Comparison of ENCODE assay signal across 16 cellular contexts in genomic region chr21:27648560-27648959, GRCh38.
A peak's percentile ranks its signal among the peaks of the same experiment; 100 is the strongest.
DNase-seq lines count a peak whose midpoint lies in the region; ATAC-seq and TF ChIP-seq lines count a peak whose summit lies in the region.
"Had no signal": no experiment of that assay in that cellular context is flagged by ENCODE, and none has a peak within 500 bp of the region (broad histone marks: within the 10 kb centered on the region; RNA-seq: fewer than 3 reads in every experiment).

No MANE protein-coding gene starts in this region.

- H3K4me1 Mint-ChIP-seq in T-helper 2 cell treated with Interferon-gamma antibody and Interleukin-4, amounts not matched to agents 5 μg/mL and 100 μg/mL, for 36 hours (ENCODE audit: low read depth) = no peaks in the 10 kb centered on the region
- H3K4me1 Mint-ChIP-seq: CD4-positive, alpha-beta memory T cell; IgD-negative memory B cell had no signal

- no peaks in the 10 kb centered on the region for H3K36me3 Mint-ChIP-seq in T-helper 2 cell treated with Interferon-gamma antibody and Interleukin-4, amounts not matched to agents 5 μg/mL and 100 μg/mL, for 36 hours (ENCODE audit: low read depth)
- H3K36me3 Mint-ChIP-seq: CD4-positive, alpha-beta memory T cell had no signal

- no peaks in the 10 kb centered on the region for H3K27me3 Mint-ChIP-seq in T-helper 2 cell treated with Interferon-gamma antibody and Interleukin-4, amounts not matched to agents 5 μg/mL and 100 μg/mL, for 36 hours (ENCODE audit: low read depth)
- H3K27me3 Mint-ChIP-seq: CD4-positive, alpha-beta memory T cell; IgD-negative memory B cell had no signal

- H3K36me3 ChIP-seq in RWPE2 (ENCODE audit: low read depth) (no peaks in the 10 kb centered on the region), psoas muscle (ENCODE audit: insufficient read depth in 1 of 2, low read depth in 1 of 2) (no peaks in the 10 kb centered on the region)
- H3K36me3 ChIP-seq: esophagus squamous epithelium, left ventricle myocardium inferior had no signal

- WGBS in psoas muscle, 3 donors = 58 to 77% (median 71%) methylated on average over 1 of the region's 1 CpG

- intact Hi-C loops in psoas muscle (cut with DNase I) = no loop called here

- H3K9me3 Mint-ChIP-seq in T-helper 2 cell treated with Interferon-gamma antibody and Interleukin-4, amounts not matched to agents 5 μg/mL and 100 μg/mL, for 36 hours = peaks cover 4% of the 10 kb centered on the region

- H3K9me3 ChIP-seq in RWPE2 (ENCODE audit: severe bottlenecking) (no peaks in the 10 kb centered on the region), psoas muscle (no peaks in the 10 kb centered on the region)
- H3K9me3 ChIP-seq: esophagus squamous epithelium, left ventricle myocardium inferior had no signal

- H3K27ac Mint-ChIP-seq in T-helper 2 cell treated with Interferon-gamma antibody and Interleukin-4, amounts not matched to agents 5 μg/mL and 100 μg/mL, for 36 hours = no peak overlapping the region
- H3K27ac Mint-ChIP-seq: activated T-cell treated with anti-CD3 and anti-CD28 coated beads, Interleukin-2, amount 50 U/mL, for 72 hours; CD4-positive, alpha-beta memory T cell; IgD-negative memory B cell had no signal

- H3K4me3 Mint-ChIP-seq in T-helper 2 cell treated with Interferon-gamma antibody and Interleukin-4, amounts not matched to agents 5 μg/mL and 100 μg/mL, for 36 hours = no peak overlapping the region
- H3K4me3 Mint-ChIP-seq: activated T-cell treated with anti-CD3 and anti-CD28 coated beads, Interleukin-2, amount 50 U/mL, for 72 hours; CD4-positive, alpha-beta memory T cell; IgD-negative memory B cell had no signal

- H3K27me3 ChIP-seq in RWPE2 (ENCODE audit: insufficient read depth, poor library complexity, severe bottlenecking) (no peaks in the 10 kb centered on the region), psoas muscle (ENCODE audit: insufficient read depth in 3 of 3, low read length in 2 of 3) (no peaks in the 10 kb centered on the region)
- H3K27me3 ChIP-seq: esophagus squamous epithelium had no signal

- ATAC-seq in RWPE2 (ENCODE audit: low read depth) (peak; percentile 69), psoas muscle (peak; percentile 60 to 80 (median 76)), GM21723 (IDR thresholded peaks at IDR 0.05; ENCODE audit: unreplicated experiment) (no peak)
- ATAC-seq: activated T-cell treated with anti-CD3 and anti-CD28 coated beads, Interleukin-2, amount 50 U/mL, for 72 hours had no signal

- peaks cover 34% of the 10 kb centered on the region for H3K4me1 ChIP-seq in RWPE2 (ENCODE audit: insufficient read depth, poor library complexity, severe bottlenecking)
- no peaks in the 10 kb centered on the region for H3K4me1 ChIP-seq in psoas muscle
- H3K4me1 ChIP-seq: left ventricle myocardium inferior had no signal

- H3K27ac ChIP-seq in RWPE2 (ENCODE audit: poor library complexity, severe bottlenecking) = peak overlapping the region; percentile 68
- no peak overlapping the region for H3K27ac ChIP-seq in psoas muscle
- H3K27ac ChIP-seq: esophagus squamous epithelium, left ventricle myocardium inferior, SK-N-MC had no signal

- DNase-seq in ELR (ENCODE audit: low read depth) (peak; percentile 92), RWPE2 (ENCODE audit: low spot score) (no peak), fibroblast of gingiva (ENCODE audit: low read depth) (peak; percentile 79), psoas muscle (no peak), UCSD-AML1 (lab: John Stamatoyannopoulos, UW; ENCODE audit: unreplicated experiment) (no peak), NCI-H2171 treated with DMSO at 0.1 percent for 48 hours (lab: John Stamatoyannopoulos, UW) (no peak)
- DNase-seq in T-helper 2 cell treated with Interferon-gamma antibody and Interleukin-4, amounts not matched to agents 5 μg/mL and 100 μg/mL, for 36 hours (ENCODE audit: low spot score) = no peak
- DNase-seq: activated T-cell treated with anti-CD3 and anti-CD28 coated beads, Interleukin-2, amount 50 U/mL, for 72 hours; CD4-positive, alpha-beta memory T cell; esophagus squamous epithelium; left ventricle myocardium inferior; NCI-H1694; NCI-H82 had no signal

- TF ChIP-seq CTCF in RWPE2 (IDR thresholded peaks at IDR 0.05; ENCODE audit: poor library complexity, severe bottlenecking) (no peak), psoas muscle (IDR thresholded peaks at IDR 0.05) (no peak)

- H3K4me3 ChIP-seq in RWPE2 (ENCODE audit: severe bottlenecking) (no peak overlapping the region), psoas muscle (no peak overlapping the region)
- H3K4me3 ChIP-seq: esophagus squamous epithelium, left ventricle myocardium inferior, SK-N-MC had no signal

Comparison
In these comparisons a context has a peak if more than half of its experiments do, and no peak if none do; other contexts are left out.
1. DNase-seq: peak in ELR (single experiment) and fibroblast of gingiva (single experiment); none in RWPE2 (single experiment), psoas muscle (0 of 2), T-helper 2 cell treated with Interferon-gamma antibody and Interleukin-4, amounts not matched to agents 5 μg/mL and 100 μg/mL, for 36 hours (single experiment), UCSD-AML1 (single experiment) and NCI-H2171 treated with DMSO at 0.1 percent for 48 hours (single experiment).